ENCODE assay signal across 8 cellular contexts in the genomic region with DNA sequence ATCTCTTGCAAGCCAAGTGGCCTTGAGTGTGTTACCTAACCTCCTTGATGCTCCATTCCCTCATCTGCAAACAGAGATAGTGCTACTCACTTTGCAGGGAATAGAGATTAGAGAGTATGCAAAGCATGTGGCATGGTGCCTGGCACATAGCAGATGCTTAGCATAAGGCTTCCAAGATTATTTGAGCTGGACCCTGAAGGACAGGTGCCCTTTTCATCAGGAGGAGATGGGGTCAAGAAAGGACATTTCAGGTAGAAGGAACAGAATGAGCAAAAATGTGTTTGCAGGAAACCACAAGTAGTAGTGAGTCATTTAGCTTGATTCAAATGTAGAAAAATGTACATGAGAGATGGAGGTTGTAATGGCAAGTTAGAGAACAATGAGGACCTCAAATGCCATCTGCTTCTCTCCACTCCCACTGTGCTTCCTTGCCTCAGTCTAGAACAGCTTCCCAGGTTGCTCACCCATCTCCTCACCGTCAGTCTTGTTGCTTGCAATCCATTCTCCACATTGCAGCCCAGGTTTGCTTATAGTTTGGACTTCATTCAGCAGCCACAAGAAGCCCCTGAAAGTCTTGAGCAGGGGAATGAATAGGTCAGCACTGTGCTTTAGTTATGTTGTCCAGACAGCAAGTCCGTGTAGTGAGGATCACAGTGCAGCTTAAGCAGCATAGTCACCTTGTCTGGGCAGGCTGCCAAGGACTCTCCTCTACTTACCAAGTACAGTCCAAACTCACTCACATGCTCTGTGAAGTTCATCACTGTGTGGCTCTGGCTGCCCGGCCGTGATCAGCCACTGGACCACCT.
A peak's percentile ranks its signal among the peaks of the same experiment; 100 is the strongest.
DNase-seq lines count a peak whose midpoint lies in the region; ATAC-seq and TF ChIP-seq lines count a peak whose summit lies in the region.

No MANE protein-coding gene starts in this region.

- H3K27me3 ChIP-seq in left ventricle myocardium inferior (ENCODE audit: low read depth), result peaks cover 55% of the 10 kb centered on the region

- intact Hi-C loops in left ventricle myocardium inferior (cut with micrococcal nuclease), result no loop called here

- no peak overlapping the region for H3K4me3 Mint-ChIP-seq in activated CD8-positive, alpha-beta T cell treated with anti-CD3 and anti-CD28 coated beads, Interleukin-2, amount 10 ng/mL, durations not matched to agents 7 days and 5 days

- peak overlapping the region; percentile 79 for H3K27ac Mint-ChIP-seq in activated CD8-positive, alpha-beta T cell treated with anti-CD3 and anti-CD28 coated beads, Interleukin-2, amount 10 ng/mL, durations not matched to agents 7 days and 5 days

- DNase-seq in A172 (ENCODE audit: low spot score), result peak; percentile 35
- DNase-seq in LHCN-M2 (ENCODE audit: low read depth), result peak; percentile 3
- DNase-seq in activated CD8-positive, alpha-beta T cell treated with anti-CD3 and anti-CD28 coated beads, Interleukin-2, amount 10 ng/mL, durations not matched to agents 7 days and 5 days, result peak; percentile 31
- peak; percentile 54 for DNase-seq in left ventricle myocardium inferior
- DNase-seq in NCI-H1436 treated with DMSO at 0.1 percent for 48 hours (lab: John Stamatoyannopoulos, UW), result no peak
- DNase-seq in middle frontal gyrus (ENCODE audit: extremely low spot score, low spot score), result no peak

- POLR2A ChIA-PET in activated CD8-positive, alpha-beta T cell treated with anti-CD3 and anti-CD28 coated beads, Interleukin-2, amount 10 ng/mL, durations not matched to agents 7 days and 5 days (lab: Charles Lee), result interaction anchor here (0.8 to 2.5 kb wide), 3 partner anchors 10 to 103 kb away, joined by 3 to 15 read pairs (median 10); no protein-coding TSS in a partner anchor

- peaks cover 2% of the 10 kb centered on the region for H3K27me3 Mint-ChIP-seq in activated CD8-positive, alpha-beta T cell treated with anti-CD3 and anti-CD28 coated beads, Interleukin-2, amount 10 ng/mL, durations not matched to agents 7 days and 5 days (ENCODE audit: low read depth)

- TF ChIP-seq CTCF in left ventricle myocardium inferior (IDR thresholded peaks at IDR 0.05; ENCODE audit: borderline replicate concordance), result no peak

- CTCF ChIA-PET in activated CD8-positive, alpha-beta T cell treated with anti-CD3 and anti-CD28 coated beads, Interleukin-2, amount 10 ng/mL, durations not matched to agents 7 days and 5 days (lab: Charles Lee), result interaction anchor here (0.6 to 6.0 kb wide), 11 partner anchors 9 to 728 kb away, joined by 3 to 83 read pairs (median 5); no protein-coding TSS in a partner anchor

- H3K4me1 ChIP-seq in left ventricle myocardium inferior, result no peaks in the 10 kb centered on the region

- H3K4me3 ChIP-seq in left ventricle myocardium inferior, result no peak overlapping the region

- H3K36me3 Mint-ChIP-seq in activated CD8-positive, alpha-beta T cell treated with anti-CD3 and anti-CD28 coated beads, Interleukin-2, amount 10 ng/mL, durations not matched to agents 7 days and 5 days (ENCODE audit: low read depth), result peaks cover 20% of the 10 kb centered on the region

- no peaks in the 10 kb centered on the region for H3K36me3 ChIP-seq in left ventricle myocardium inferior

- H3K4me1 Mint-ChIP-seq in activated CD8-positive, alpha-beta T cell treated with anti-CD3 and anti-CD28 coated beads, Interleukin-2, amount 10 ng/mL, durations not matched to agents 7 days and 5 days (ENCODE audit: low read depth), result peaks cover 37% of the 10 kb centered on the region

- peak; percentile 67 for ATAC-seq in GM18867 (IDR thresholded peaks at IDR 0.05; ENCODE audit: unreplicated experiment)
- ATAC-seq in activated CD8-positive, alpha-beta T cell treated with anti-CD3 and anti-CD28 coated beads, Interleukin-2, amount 10 ng/mL, durations not matched to agents 7 days and 5 days, result peak; percentile 73
- no peak for ATAC-seq in GM21515 (IDR thresholded peaks at IDR 0.05; ENCODE audit: unreplicated experiment)

- no peak overlapping the region for H3K27ac ChIP-seq in left ventricle myocardium inferior (replicated peaks)

- no peaks in the 10 kb centered on the region for H3K9me3 ChIP-seq in left ventricle myocardium inferior (replicated peaks)

- no peaks in the 10 kb centered on the region for H3K9me3 Mint-ChIP-seq in activated CD8-positive, alpha-beta T cell treated with anti-CD3 and anti-CD28 coated beads, Interleukin-2, amount 10 ng/mL, durations not matched to agents 7 days and 5 days (ENCODE audit: insufficient read depth)

Comparison
In these comparisons a context has a peak if more than half of its experiments do, and no peak if none do; other contexts are left out.
1. DNase-seq: peak in A172 (single experiment), LHCN-M2 (single experiment), activated CD8-positive, alpha-beta T cell treated with anti-CD3 and anti-CD28 coated beads, Interleukin-2, amount 10 ng/mL, durations not matched to agents 7 days and 5 days (single experiment) and left ventricle myocardium inferior (single experiment); none in NCI-H1436 treated with DMSO at 0.1 percent for 48 hours (single experiment) and middle frontal gyrus (single experiment).